Comparison of ENCODE assay signal across 20 cellular contexts in the genomic region with DNA sequence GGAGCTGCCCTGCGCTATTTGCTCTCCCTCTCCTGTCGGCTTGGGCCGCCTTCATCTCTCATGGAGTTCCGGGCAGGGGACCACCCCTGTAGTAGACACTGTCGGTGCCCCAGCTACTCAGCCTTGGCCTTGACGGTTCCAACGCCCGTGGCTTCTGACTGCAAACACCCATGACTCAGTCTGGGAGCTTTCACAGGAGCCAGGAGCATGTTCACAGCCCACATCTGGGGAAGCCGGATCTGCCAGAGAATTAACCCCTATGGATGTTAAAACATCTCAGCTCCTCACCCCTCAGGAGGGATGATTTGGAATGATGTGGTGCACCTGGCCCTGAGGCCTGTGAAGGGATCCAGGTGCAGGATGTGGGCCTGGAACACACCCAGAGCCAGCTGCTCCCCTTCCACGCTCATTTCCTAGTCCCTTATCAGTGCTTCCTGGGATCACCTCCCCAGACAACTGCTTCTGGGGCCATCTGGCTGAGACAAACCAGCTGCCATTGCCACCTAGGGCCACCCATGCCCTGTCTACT.
DNase-seq lines count a peak whose midpoint lies in the region; ATAC-seq and TF ChIP-seq lines count a peak whose summit lies in the region.
"Had no signal": no experiment of that assay in that cellular context is flagged by ENCODE, and none has a peak within 500 bp of the region (broad histone marks: within the 10 kb centered on the region; RNA-seq: fewer than 3 reads in every experiment).

No MANE protein-coding gene starts in this region.

- peak overlapping the region; percentile 56; the same call in 1 of the 2 replicates for H3K27ac Mint-ChIP-seq in GM23338
- no peak overlapping the region for H3K27ac Mint-ChIP-seq in CD8-positive, alpha-beta memory T cell
- H3K27ac Mint-ChIP-seq in CD4-positive, alpha-beta T cell = no peak overlapping the region
- H3K27ac Mint-ChIP-seq: activated CD4-positive, alpha-beta T cell treated with anti-CD3 and anti-CD28 coated beads, Interleukin-2, amount 10 ng/mL, durations not matched to agents 7 days and 5 days; CD8-positive, alpha-beta T cell; stimulated activated memory B cell treated with anti-CD40 and anti-IgM and Interleukin-4, amounts not matched to agents 10 μg/mL and 1 μg/mL and 100 μg/mL, for 72 hours; T-cell had no signal

- DNase-seq in AG08395 (ENCODE audit: low spot score) (peak; percentile 27), GM23338 (ENCODE audit: low spot score) (no peak), left ventricle myocardium inferior (peak; percentile 31), NCI-H1417 (lab: John Stamatoyannopoulos, UW) (no peak), NCI-H1436 treated with DMSO at 0.1 percent for 48 hours (lab: John Stamatoyannopoulos, UW) (no peak)
- DNase-seq in CD8-positive, alpha-beta memory T cell = no peak
- DNase-seq in CD4-positive, alpha-beta T cell = no peak
- DNase-seq: activated CD4-positive, alpha-beta T cell treated with anti-CD3 and anti-CD28 coated beads, Interleukin-2, amount 10 ng/mL, durations not matched to agents 7 days and 5 days; activated CD8-positive, alpha-beta memory T cell treated with anti-CD3 and anti-CD28 coated beads, Interleukin-2, amount 50 U/mL, for 4 hours; activated effector memory CD4-positive, alpha-beta T cell treated with Interleukin-2 at 50 U/mL for 16 hours; CD8-positive, alpha-beta T cell; left lung; NCI-H187; NCI-H446 treated with DMSO at 0.1 percent for 48 hours; occipital lobe; T-cell; testis had no signal

- no peaks in the 10 kb centered on the region; the same call in 2 of the 3 replicates for H3K9me3 Mint-ChIP-seq in GM23338
- peaks cover 0 to 1% (median 0%) of the 10 kb centered on the region in 5 donors for H3K9me3 Mint-ChIP-seq in CD8-positive, alpha-beta memory T cell
- no peaks in the 10 kb centered on the region for H3K9me3 Mint-ChIP-seq in CD4-positive, alpha-beta T cell
- H3K9me3 Mint-ChIP-seq: activated CD4-positive, alpha-beta T cell treated with anti-CD3 and anti-CD28 coated beads, Interleukin-2, amount 10 ng/mL, durations not matched to agents 7 days and 5 days; CD8-positive, alpha-beta T cell; stimulated activated memory B cell treated with anti-CD40 and anti-IgM and Interleukin-4, amounts not matched to agents 10 μg/mL and 1 μg/mL and 100 μg/mL, for 72 hours; T-cell had no signal

- no peaks in the 10 kb centered on the region for H3K36me3 ChIP-seq in GM23338 (ENCODE audit: insufficient read depth)
- no peaks in the 10 kb centered on the region for H3K36me3 ChIP-seq in left ventricle myocardium inferior
- no peaks in the 10 kb centered on the region for H3K36me3 ChIP-seq in CD8-positive, alpha-beta memory T cell (ENCODE audit: insufficient read depth, low read length)
- H3K36me3 ChIP-seq: left lung had no signal

- ATAC-seq in GM23338 (no peak; the same call in 2 of the 3 replicates), SK-N-SH treated with all-trans-retinoic acid at 6 μM for 48 hours (no peak)
- ATAC-seq in CD4-positive, alpha-beta T cell (ENCODE audit: poor library complexity) = no peak
- ATAC-seq: CD8-positive, alpha-beta T cell; left lung; stimulated activated memory B cell treated with anti-CD40 and anti-IgM and Interleukin-4, amounts not matched to agents 10 μg/mL and 1 μg/mL and 100 μg/mL, for 72 hours; T-cell had no signal

- H3K27ac ChIP-seq in GM23338 (ENCODE audit: low read depth) (no peak overlapping the region), left ventricle myocardium inferior (replicated peaks) (no peak overlapping the region)
- no peak overlapping the region for H3K27ac ChIP-seq in CD8-positive, alpha-beta memory T cell (ENCODE audit: low read depth, low read length)
- no peak overlapping the region for H3K27ac ChIP-seq in CD4-positive, alpha-beta T cell (ENCODE audit: low read depth, low read length)
- H3K27ac ChIP-seq: dorsolateral prefrontal cortex, left lung, testis had no signal

- CTCF ChIA-PET in CD8-positive, alpha-beta memory T cell (lab: Charles Lee) = no interaction called here
- CTCF ChIA-PET in CD4-positive, alpha-beta T cell (lab: Charles Lee) = no interaction called here

- intact Hi-C loops in left ventricle myocardium inferior (cut with micrococcal nuclease) = no loop called here
- intact Hi-C loops in CD4-positive, alpha-beta T cell (cut with DNase I, micrococcal nuclease) = no loop called here

- H3K27me3 ChIP-seq in GM23338 (ENCODE audit: insufficient read depth) = no peaks in the 10 kb centered on the region
- H3K27me3 ChIP-seq in left ventricle myocardium inferior (ENCODE audit: low read depth) = peaks cover 89% of the 10 kb centered on the region
- H3K27me3 ChIP-seq in CD8-positive, alpha-beta memory T cell (ENCODE audit: insufficient read depth, low read length, poor library complexity, severe bottlenecking) = no peaks in the 10 kb centered on the region
- H3K27me3 ChIP-seq in CD4-positive, alpha-beta T cell (ENCODE audit: control insufficient read depth, insufficient read depth, low read length) = peaks cover 4% of the 10 kb centered on the region
- H3K27me3 ChIP-seq: testis had no signal

- H3K4me1 Mint-ChIP-seq in GM23338 = peaks cover 10% of the 10 kb centered on the region
- no peaks in the 10 kb centered on the region for H3K4me1 Mint-ChIP-seq in CD8-positive, alpha-beta memory T cell
- H3K4me1 Mint-ChIP-seq in CD4-positive, alpha-beta T cell (ENCODE audit: low read depth) = no peaks in the 10 kb centered on the region
- H3K4me1 Mint-ChIP-seq: activated CD4-positive, alpha-beta T cell treated with anti-CD3 and anti-CD28 coated beads, Interleukin-2, amount 10 ng/mL, durations not matched to agents 7 days and 5 days; stimulated activated memory B cell treated with anti-CD40 and anti-IgM and Interleukin-4, amounts not matched to agents 10 μg/mL and 1 μg/mL and 100 μg/mL, for 72 hours; T-cell had no signal

- 0 out of 2 replicates have a peak, but pooled peaks cover 4% of the 10 kb centered on the region for H3K9me2 ChIP-seq in GM23338 (ENCODE audit: insufficient read depth)

- H4K20me1 ChIP-seq in GM23338 (replicated peaks; ENCODE audit: insufficient read depth) = no peaks in the 10 kb centered on the region

- no peak for TF ChIP-seq CTCF in GM23338 (conservative IDR thresholded peaks at IDR 0.05; ENCODE audit: low read depth in 2 of 2)
- no peak for TF ChIP-seq CTCF in left ventricle myocardium inferior (IDR thresholded peaks at IDR 0.05; ENCODE audit: borderline replicate concordance)
- no peak for TF ChIP-seq CTCF in CD4-positive, alpha-beta T cell (IDR thresholded peaks at IDR 0.05)

- POLR2A ChIA-PET in CD8-positive, alpha-beta memory T cell (lab: Charles Lee) = no interaction called here
- POLR2A ChIA-PET in CD4-positive, alpha-beta T cell (lab: Charles Lee) = no interaction called here

- no peaks in the 10 kb centered on the region for H3F3A ChIP-seq in GM23338 (replicated peaks; ENCODE audit: low read depth)

- no peaks in the 10 kb centered on the region for H3K9me3 ChIP-seq in left ventricle myocardium inferior (replicated peaks)
- no peaks in the 10 kb centered on the region for H3K9me3 ChIP-seq in CD8-positive, alpha-beta memory T cell (ENCODE audit: low read length)
- no peaks in the 10 kb centered on the region for H3K9me3 ChIP-seq in CD4-positive, alpha-beta T cell (ENCODE audit: control insufficient read depth, low read length)
- H3K9me3 ChIP-seq: left lung, testis had no signal

- H3K4me3 ChIP-seq in GM23338 = no peak overlapping the region
- no peak overlapping the region for H3K4me3 ChIP-seq in left ventricle myocardium inferior
- no peak overlapping the region for H3K4me3 ChIP-seq in CD8-positive, alpha-beta memory T cell (ENCODE audit: low read length)
- H3K4me3 ChIP-seq: dorsolateral prefrontal cortex, left lung, testis had no signal

- H3K4me2 ChIP-seq in GM23338 = 0 out of 2 replicates have a peak overlapping the region, but pooled peaks have one; percentile 9

- no peak overlapping the region for H3K4me3 Mint-ChIP-seq in GM23338
- H3K4me3 Mint-ChIP-seq in CD8-positive, alpha-beta memory T cell = no peak overlapping the region
- no peak overlapping the region for H3K4me3 Mint-ChIP-seq in CD4-positive, alpha-beta T cell
- H3K4me3 Mint-ChIP-seq: activated CD4-positive, alpha-beta T cell treated with anti-CD3 and anti-CD28 coated beads, Interleukin-2, amount 10 ng/mL, durations not matched to agents 7 days and 5 days; CD8-positive, alpha-beta T cell; stimulated activated memory B cell treated with anti-CD40 and anti-IgM and Interleukin-4, amounts not matched to agents 10 μg/mL and 1 μg/mL and 100 μg/mL, for 72 hours; T-cell had no signal

- peak overlapping the region; percentile 72; the same call in 1 of the 2 replicates for H2AFZ ChIP-seq in GM23338

- peaks cover 9% of the 10 kb centered on the region for H3K27me3 Mint-ChIP-seq in GM23338 (ENCODE audit: insufficient read depth, low read depth, poor library complexity)
- H3K27me3 Mint-ChIP-seq in CD8-positive, alpha-beta memory T cell = peaks cover 21 to 41% of the 10 kb centered on the region in 2 donors
- H3K27me3 Mint-ChIP-seq in CD4-positive, alpha-beta T cell = peaks cover 35% of the 10 kb centered on the region

- H3K79me2 ChIP-seq in GM23338 (replicated peaks; ENCODE audit: insufficient read depth) = no peaks in the 10 kb centered on the region

- H3K4me1 ChIP-seq in GM23338 (ENCODE audit: insufficient read depth) (no peaks in the 10 kb centered on the region; the same call in 1 of the 2 replicates), left ventricle myocardium inferior (no peaks in the 10 kb centered on the region)
- no peaks in the 10 kb centered on the region for H3K4me1 ChIP-seq in CD8-positive, alpha-beta memory T cell (ENCODE audit: insufficient read depth, low read length)
- H3K4me1 ChIP-seq: testis had no signal

- H3K36me3 Mint-ChIP-seq in GM23338 (ENCODE audit: low read depth) = no peaks in the 10 kb centered on the region; the same call in 2 of the 3 replicates
- H3K36me3 Mint-ChIP-seq in CD8-positive, alpha-beta memory T cell = peaks cover 0 to 2% (median 0%) of the 10 kb centered on the region in 3 donors
- no peaks in the 10 kb centered on the region for H3K36me3 Mint-ChIP-seq in CD4-positive, alpha-beta T cell (ENCODE audit: low read depth)
- H3K36me3 Mint-ChIP-seq: CD8-positive, alpha-beta T cell; stimulated activated memory B cell treated with anti-CD40 and anti-IgM and Interleukin-4, amounts not matched to agents 10 μg/mL and 1 μg/mL and 100 μg/mL, for 72 hours; T-cell had no signal

TF ChIP-seq in GM23338, 12 proteins besides CTCF, POLR2A, EP300 and RAD21 (continues in another document):
- TF ChIP-seq ZNF331 (CRISPR knock-in tag; IDR thresholded peaks at IDR 0.05; ENCODE audit: low read depth) (no peak), POLR2AphosphoS5 (IDR thresholded peaks at IDR 0.05; ENCODE audit: low read depth) (no peak), STAT1 (IDR thresholded peaks at IDR 0.05; ENCODE audit: unreplicated experiment) (no peak), EZH2 (IDR thresholded peaks at IDR 0.05; ENCODE audit: low read depth, unreplicated experiment) (no peak)

TF ChIP-seq in SK-N-SH treated with all-trans-retinoic acid at 6 μM for 48 hours, 23 proteins besides CTCF, POLR2A, EP300 and RAD21:
- TF ChIP-seq ESRRG (CRISPR knock-in tag; IDR thresholded peaks at IDR 0.05) (no peak), TCF4 (CRISPR knock-in tag; IDR thresholded peaks at IDR 0.05; ENCODE audit: borderline replicate concordance) (peak; percentile 53; the same call in 1 of the 2 replicates)

Comparison
In these comparisons a context has a peak if more than half of its experiments do, and no peak if none do; other contexts are left out.
1. DNase-seq: peak in AG08395 (single experiment) and left ventricle myocardium inferior (single experiment); none in GM23338 (single experiment), CD8-positive, alpha-beta memory T cell (0 of 5), NCI-H1417 (0 of 3), NCI-H1436 treated with DMSO at 0.1 percent for 48 hours (single experiment) and CD4-positive, alpha-beta T cell (0 of 10).